ENCODE assay signal across 20 cellular contexts in genomic region chr5:135007749-135008363, GRCh38. TPM values are rescaled to one million over a fixed set of nuclear protein-coding genes. Genes with fewer than 3 reads are reported as not detected.
"Had no signal": no experiment of that assay in that cellular context is flagged by ENCODE, and none has a peak within 500 bp of the region (broad histone marks: within the 10 kb centered on the region; RNA-seq: fewer than 3 reads in every experiment).

No MANE protein-coding gene starts in this region.

- H3K9me3 ChIP-seq: breast epithelium, Peyer's patch, SJCRH30 had no signal

- ATAC-seq: T-helper 17 cell had no signal

- H3K27me3 ChIP-seq: breast epithelium, Peyer's patch, SJCRH30 had no signal

- H3K4me3 ChIP-seq: breast epithelium, Peyer's patch, SJCRH30 had no signal

- H3K36me3 ChIP-seq: breast epithelium, Peyer's patch, SJCRH30 had no signal

- H3K27ac ChIP-seq: breast epithelium, Peyer's patch, RWPE1, SJCRH30, VCaP had no signal

- DNase-seq: activated CD4-positive, alpha-beta memory T cell treated with anti-CD3 and anti-CD28 coated beads for 36 hours; activated CD4-positive, alpha-beta T cell treated with anti-CD3 and anti-CD28 coated beads, Interleukin-2, amount 10 ng/mL, durations not matched to agents 7 days and 5 days; activated CD4-positive, CD25-positive, alpha-beta regulatory T cell; activated CD8-positive, alpha-beta memory T cell treated with anti-CD3 and anti-CD28 coated beads, Interleukin-2, amount 50 U/mL, for 48 hours; activated T-cell treated with anti-CD3 and anti-CD28 coated beads, Interleukin-2, amount 50 U/mL, for 1 hour; Kasumi-1; KBM-7; NCI-H1105 treated with DMSO at 0.1 percent for 48 hours; NCI-H1436 treated with DMSO at 0.1 percent for 48 hours; NCI-H187; NCI-H2081; NCI-H524; Right ventricle myocardium superior; SJCRH30; T-helper 17 cell; T-helper 9 cell had no signal

- H3K4me1 ChIP-seq: breast epithelium, Peyer's patch, SJCRH30 had no signal

RNA-seq across cellular contexts. Expression of gene PITX1, which starts 26.2 kb away (rescaled TPM):
- total RNA-seq: activated CD4-positive, alpha-beta T cell treated with anti-CD3 and anti-CD28 coated beads, Interleukin-2, amount 10 ng/mL, durations not matched to agents 7 days and 5 days; Right ventricle myocardium superior; T-helper 17 cell had no signal

RNA-seq across cellular contexts. Expression of gene CATSPER3, which starts 40.1 kb away (rescaled TPM):
- total RNA-seq: SJCRH30 had no signal
